14 cellular contexts compared by ENCODE assay signal in the genomic region with DNA sequence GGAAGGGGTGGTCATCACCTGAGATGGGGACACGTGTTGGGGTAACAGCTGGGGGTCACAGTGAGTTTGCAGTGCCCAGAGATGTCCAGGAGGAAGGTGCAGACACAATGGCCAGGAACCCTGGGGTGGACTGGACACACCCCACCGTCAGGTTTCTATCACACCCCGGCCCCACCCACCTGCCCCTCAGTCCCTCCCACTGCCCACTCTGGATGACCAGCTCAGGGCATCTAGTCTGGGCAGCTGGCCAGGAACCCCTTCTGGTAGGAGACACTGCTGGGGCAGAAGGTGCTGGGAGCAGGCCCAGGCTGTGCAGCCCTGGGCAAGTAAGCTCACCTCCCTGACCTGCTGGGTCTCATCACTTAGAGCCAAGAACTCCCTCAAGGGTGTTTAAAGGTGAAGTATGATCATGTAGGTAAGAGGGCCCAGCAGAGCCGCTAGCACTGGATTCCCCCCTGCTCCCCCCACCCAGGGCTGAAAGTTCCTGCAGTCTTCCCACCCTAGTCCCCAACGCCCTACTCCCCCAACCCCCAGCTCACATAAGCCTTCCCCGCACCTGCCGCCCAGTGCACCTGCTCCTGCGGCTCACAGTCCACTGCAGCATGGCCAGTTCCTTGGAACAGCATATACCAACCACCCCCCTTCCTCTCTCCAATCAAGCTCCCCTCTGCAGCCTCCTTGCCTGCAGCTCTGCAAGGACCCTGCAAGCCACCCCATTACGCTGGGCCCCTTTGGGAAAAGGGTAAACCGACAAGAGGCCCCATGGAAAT.
"Had no signal": no experiment of that assay in that cellular context is flagged by ENCODE, and none has a peak within 500 bp of the region (broad histone marks: within the 10 kb centered on the region; RNA-seq: fewer than 3 reads in every experiment).

No MANE protein-coding gene starts in this region.

- H3K4me3 Mint-ChIP-seq: activated CD4-positive, alpha-beta T cell treated with anti-CD3 and anti-CD28 coated beads, Interleukin-2, amount 10 ng/mL, durations not matched to agents 24 days and 14 days; immature natural killer cell; mesothelial cell of epicardium; naive thymus-derived CD4-positive, alpha-beta T cell; stimulated activated naive CD8-positive, alpha-beta T cell treated with anti-CD3 and anti-CD28 coated beads, Interleukin-15, Interleukin-2, amounts not matched to agents 100 ng/mL and 50 ng/mL, for 24 hours had no signal

- H3K27me3 ChIP-seq: breast epithelium, right atrium auricular region, testis had no signal

- H3K9me3 Mint-ChIP-seq: activated CD4-positive, alpha-beta T cell treated with anti-CD3 and anti-CD28 coated beads, Interleukin-2, amount 10 ng/mL, durations not matched to agents 24 days and 14 days; immature natural killer cell; mesothelial cell of epicardium; stimulated activated naive CD8-positive, alpha-beta T cell treated with anti-CD3 and anti-CD28 coated beads, Interleukin-15, Interleukin-2, amounts not matched to agents 100 ng/mL and 50 ng/mL, for 24 hours had no signal

- H3K36me3 Mint-ChIP-seq: immature natural killer cell; mesothelial cell of epicardium; naive thymus-derived CD4-positive, alpha-beta T cell had no signal

- H3K27ac ChIP-seq: epithelial cell of prostate, heart left ventricle, lower lobe of right lung, right atrium auricular region, testis had no signal

- H3K4me3 ChIP-seq: breast epithelium, heart left ventricle, lower lobe of right lung, right atrium auricular region, testis had no signal

- H3K27ac Mint-ChIP-seq: activated CD4-positive, alpha-beta T cell treated with anti-CD3 and anti-CD28 coated beads, Interleukin-2, amount 10 ng/mL, durations not matched to agents 24 days and 14 days; mesothelial cell of epicardium; naive thymus-derived CD4-positive, alpha-beta T cell; stimulated activated naive CD8-positive, alpha-beta T cell treated with anti-CD3 and anti-CD28 coated beads, Interleukin-15, Interleukin-2, amounts not matched to agents 100 ng/mL and 50 ng/mL, for 24 hours had no signal

- DNase-seq: activated CD4-positive, alpha-beta T cell treated with anti-CD3 and anti-CD28 coated beads, Interleukin-2, amount 10 ng/mL, durations not matched to agents 24 days and 14 days; activated CD4-positive, CD25-positive, alpha-beta regulatory T cell; dermis blood vessel endothelial cell; immature natural killer cell; lower lobe of right lung; posterior cingulate gyrus; testis had no signal

- H3K36me3 ChIP-seq: breast epithelium, heart left ventricle, lower lobe of right lung, right atrium auricular region had no signal

- H3K27me3 Mint-ChIP-seq: stimulated activated naive CD8-positive, alpha-beta T cell treated with anti-CD3 and anti-CD28 coated beads, Interleukin-15, Interleukin-2, amounts not matched to agents 100 ng/mL and 50 ng/mL, for 24 hours had no signal

- H3K9me3 ChIP-seq: breast epithelium, heart left ventricle, lower lobe of right lung, right atrium auricular region, testis had no signal
